Comparison of ENCODE assay signal across 13 cellular contexts in genomic region chr9:126614455-126615248, GRCh38. TPM values are rescaled to one million over a fixed set of nuclear protein-coding genes. Genes with fewer than 3 reads are reported as not detected.
A peak's percentile ranks its signal among the peaks of the same experiment; 100 is the strongest.
DNase-seq lines count a peak whose midpoint lies in the region; ATAC-seq and TF ChIP-seq lines count a peak whose summit lies in the region.
"Had no signal": no experiment of that assay in that cellular context is flagged by ENCODE, and none has a peak within 500 bp of the region (broad histone marks: within the 10 kb centered on the region; RNA-seq: fewer than 3 reads in every experiment).

No MANE protein-coding gene starts in this region.

- DNase-seq in GM13977 (ENCODE audit: low spot score): peak; percentile 59
- no peak for DNase-seq in MCF 10A (ENCODE audit: unreplicated experiment)
- DNase-seq in nephron progenitor cell: peak; percentile 41
- no peak for DNase-seq in NCI-H510A (lab: John Stamatoyannopoulos, UW)
- DNase-seq in head of caudate nucleus: no peak
- no peak for DNase-seq in substantia nigra (lab: John Stamatoyannopoulos, UW)
- DNase-seq: activated CD8-positive, alpha-beta memory T cell treated with anti-CD3 and anti-CD28 coated beads for 24 hours; GDM1; stimulated activated CD4-positive, alpha-beta T cell treated with anti-CD3 and anti-CD28 coated beads, Interleukin-12 subunit alpha, Interleukin-12 subunit beta, amount 100 ng/mL, for 4 hours had no signal

- H3K36me3 Mint-ChIP-seq in MCF 10A (ENCODE audit: insufficient read depth, unreplicated experiment) (no peaks in the 10 kb centered on the region), nephron progenitor cell (ENCODE audit: low read depth) (no peaks in the 10 kb centered on the region)

- no peaks in the 10 kb centered on the region for H3K9me3 ChIP-seq in BLaER1 treated with 17β-estradiol and CSF1 and Interleukin-3, amounts not matched to agents 10 nM and 100 nM (replicated peaks in 1 of 11)
- H3K9me3 ChIP-seq: upper lobe of left lung had no signal

- H3K4me3 Mint-ChIP-seq in MCF 10A (ENCODE audit: unreplicated experiment) (peak overlapping the region; percentile 65), nephron progenitor cell (peak overlapping the region; percentile 84)

- no peak for TF ChIP-seq CTCF in GM13977 (IDR thresholded peaks at IDR 0.05; ENCODE audit: extremely low read depth, insufficient read depth, missing control alignments)
- no peak for TF ChIP-seq CTCF in MCF 10A (IDR thresholded peaks at IDR 0.05; ENCODE audit: unreplicated experiment)
- TF ChIP-seq CTCF in nephron progenitor cell (IDR thresholded peaks at IDR 0.05): no peak

- no peaks in the 10 kb centered on the region for H3K9me3 Mint-ChIP-seq in MCF 10A (ENCODE audit: unreplicated experiment)
- H3K9me3 Mint-ChIP-seq in nephron progenitor cell: no peaks in the 10 kb centered on the region

- POLR2A ChIA-PET in MCF 10A (lab: Yijun Ruan, JAX): interaction anchor here (0.7 to 1.7 kb wide), 4 partner anchors 9 to 725 kb away, joined by 3 to 5 read pairs (median 3); no protein-coding TSS in a partner anchor

- H3K27ac Mint-ChIP-seq in MCF 10A (ENCODE audit: low read depth, unreplicated experiment): no peak overlapping the region
- H3K27ac Mint-ChIP-seq in nephron progenitor cell: no peak overlapping the region

- H3K4me2 ChIP-seq in BLaER1 treated with 17β-estradiol and CSF1 and Interleukin-3, amounts not matched to agents 10 nM and 100 nM: peak overlapping the region; percentile 46 to 81 (median 69)

- H3K4me1 Mint-ChIP-seq in MCF 10A (ENCODE audit: insufficient read depth, unreplicated experiment): peaks cover 6% of the 10 kb centered on the region
- peaks cover 65% of the 10 kb centered on the region for H3K4me1 Mint-ChIP-seq in nephron progenitor cell

- peak overlapping the region in 9 of 10 experiments; percentile 13 to 54 (median 35); a peak in 15 of 20 replicates for H3K4me3 ChIP-seq in BLaER1 treated with 17β-estradiol and CSF1 and Interleukin-3, amounts not matched to agents 10 nM and 100 nM

- intact Hi-C loops in MCF 10A (cut with micrococcal nuclease) (loop anchor here (5.0 kb wide), 1 partner anchor 78 kb away; no protein-coding TSS in a partner anchor), head of caudate nucleus (cut with DNase I) (loop anchor here (10.0 kb wide), 1 partner anchor 170 kb away; no protein-coding TSS in a partner anchor)

- H3K27me3 ChIP-seq in BLaER1 treated with 17β-estradiol and CSF1 and Interleukin-3, amounts not matched to agents 10 nM and 100 nM: peaks cover 99 to 100% (median 100%) of the 10 kb centered on the region in 11 experiments

- in situ Hi-C loops in GM13977 (cut with MboI; ENCODE audit: low pct_unique_long_range_greater_than_20kb, low sequenced_read_pairs, unreplicated experiment): no loop called here

- H3K36me3 ChIP-seq in BLaER1 treated with 17β-estradiol and CSF1 and Interleukin-3, amounts not matched to agents 10 nM and 100 nM: no peaks in the 10 kb centered on the region
- H3K36me3 ChIP-seq: upper lobe of left lung had no signal

- no peak overlapping the region for H3K9ac ChIP-seq in BLaER1 treated with 17β-estradiol and CSF1 and Interleukin-3, amounts not matched to agents 10 nM and 100 nM

- CTCF ChIA-PET in MCF 10A (lab: Yijun Ruan, JAX): interaction anchor here (0.9 kb wide), 1 partner anchor 75 kb away, joined by 4 read pairs; no protein-coding TSS in a partner anchor

- H3K27me3 Mint-ChIP-seq in MCF 10A (ENCODE audit: insufficient read depth, unreplicated experiment): peaks cover 14% of the 10 kb centered on the region
- H3K27me3 Mint-ChIP-seq in nephron progenitor cell (ENCODE audit: low read depth, poor library complexity): peaks cover 93% of the 10 kb centered on the region

- H3K4me1 ChIP-seq in BLaER1 treated with 17β-estradiol and CSF1 and Interleukin-3, amounts not matched to agents 10 nM and 100 nM: peaks cover 14 to 37% (median 27%) of the 10 kb centered on the region in 10 experiments; a peak in 18 of 20 replicates

- BruUV-seq in MCF 10A (replicated peaks; lab: Mats Ljungman, UMichigan): no TSS peak

- peaks cover 0 to 93% (median 82%) of the 10 kb centered on the region in 11 experiments; a peak in 18 of 22 replicates for H4K20me1 ChIP-seq in BLaER1 treated with 17β-estradiol and CSF1 and Interleukin-3, amounts not matched to agents 10 nM and 100 nM

- ATAC-seq in GM19328 (IDR thresholded peaks at IDR 0.05; ENCODE audit: unreplicated experiment): no peak

- no peak overlapping the region for H3K27ac ChIP-seq in BLaER1 treated with 17β-estradiol and CSF1 and Interleukin-3, amounts not matched to agents 10 nM and 100 nM
- no peak overlapping the region for H3K27ac ChIP-seq in substantia nigra (ENCODE audit: low read depth, low read length, poor library complexity, severe bottlenecking)
- H3K27ac ChIP-seq: upper lobe of left lung had no signal

RNA-seq across cellular contexts. Expression of gene LMX1B, which starts 0.9 kb away (rescaled TPM):
- 3.4 and 3.9 TPM in 2 replicates for total RNA-seq in MCF 10A (2022)
- total RNA-seq: dermis blood vessel endothelial cell had no signal

Comparison
In these comparisons a context has a peak if more than half of its experiments do, and no peak if none do; other contexts are left out.
1. DNase-seq: peak in GM13977 (single experiment) and nephron progenitor cell (single experiment); none in MCF 10A (single experiment), NCI-H510A (single experiment), head of caudate nucleus (0 of 42) and substantia nigra (0 of 49).